In genomic region chr19:47240996-47241918, GRCh38 we compare ENCODE assay signal across 1 cellular context.
A peak's percentile ranks its signal among the peaks of the same experiment; 100 is the strongest.
TF ChIP-seq lines count a peak whose summit lies in the region.

No MANE protein-coding gene starts in this region.

TF ChIP-seq in HEK293, 187 proteins besides CTCF, POLR2A, EP300 and RAD21 (continued from another document and continues in another):
- no peak; the same call in none of the 2 replicates for TF ChIP-seq ZNF148 (tag by site-specific recombination; IDR thresholded peaks at IDR 0.05; ENCODE audit: borderline replicate concordance)
- no peak for TF ChIP-seq ZNF596 (tag by site-specific recombination; IDR thresholded peaks at IDR 0.05)
- no peak for TF ChIP-seq TRIM28 (IDR thresholded peaks at IDR 0.05; ENCODE audit: borderline replicate concordance, low read length)
- TF ChIP-seq ZNF133 (tag by site-specific recombination; IDR thresholded peaks at IDR 0.05), result no peak; the same call in none of the 2 replicates
- TF ChIP-seq ZNF704 (tag by site-specific recombination; IDR thresholded peaks at IDR 0.05), result no peak
- TF ChIP-seq ZBTB44 (tag by site-specific recombination; IDR thresholded peaks at IDR 0.05), result no peak
- 0 out of 2 replicates have a peak, but pooled peaks have one; percentile 21 for TF ChIP-seq ZBTB8A (tag by site-specific recombination; IDR thresholded peaks at IDR 0.05)
- TF ChIP-seq MEIS1 (CRISPR knock-in tag; IDR thresholded peaks at IDR 0.05; ENCODE audit: borderline replicate concordance), result no peak
- TF ChIP-seq HOXD13 (CRISPR knock-in tag; IDR thresholded peaks at IDR 0.05; ENCODE audit: borderline replicate concordance), result no peak
- no peak for TF ChIP-seq ZNF610 (tag by site-specific recombination; IDR thresholded peaks at IDR 0.05; ENCODE audit: borderline replicate concordance)
- no peak for TF ChIP-seq ZNF792 (tag by site-specific recombination; IDR thresholded peaks at IDR 0.05)
- 0 out of 2 replicates have a peak, but pooled peaks have one; percentile 38 for TF ChIP-seq ZNF18 (tag by site-specific recombination; IDR thresholded peaks at IDR 0.05)
- TF ChIP-seq ZNF2 (tag by site-specific recombination; IDR thresholded peaks at IDR 0.05), result peak; percentile 99
- no peak for TF ChIP-seq ZNF404 (tag by site-specific recombination; IDR thresholded peaks at IDR 0.05)
- no peak for TF ChIP-seq ZNF157 (tag by site-specific recombination; IDR thresholded peaks at IDR 0.05)
- TF ChIP-seq ZNF580 (tag by site-specific recombination; IDR thresholded peaks at IDR 0.05), result no peak; the same call in none of the 2 replicates
- no peak for TF ChIP-seq ZNF530 (tag by site-specific recombination; IDR thresholded peaks at IDR 0.05; ENCODE audit: low read depth)
- peak; percentile 49; the same call in 1 of the 2 replicates for TF ChIP-seq ZSCAN18 (tag by site-specific recombination; IDR thresholded peaks at IDR 0.05)
- TF ChIP-seq PATZ1 (tag by site-specific recombination; IDR thresholded peaks at IDR 0.05), result peak; percentile 98
- TF ChIP-seq ZNF266 (tag by site-specific recombination; IDR thresholded peaks at IDR 0.05; ENCODE audit: low read depth), result no peak; the same call in 1 of the 2 replicates
- TF ChIP-seq SETDB1 (IDR thresholded peaks at IDR 0.05; ENCODE audit: insufficient read length, low read length), result no peak
- TF ChIP-seq ZNF274 (IDR thresholded peaks at IDR 0.05; ENCODE audit: low read length), result no peak
- TF ChIP-seq ZNF274 (tag by site-specific recombination; IDR thresholded peaks at IDR 0.05; ENCODE audit: borderline replicate concordance), result no peak
- TF ChIP-seq ZNF768 (tag by site-specific recombination; IDR thresholded peaks at IDR 0.05), result no peak
- TF ChIP-seq ZNF24 (tag by site-specific recombination; IDR thresholded peaks at IDR 0.05), result peak; percentile 63; the same call in 1 of the 2 replicates
- no peak for TF ChIP-seq ZNF660 (tag by site-specific recombination; IDR thresholded peaks at IDR 0.05)
- TF ChIP-seq ZNF416 (tag by site-specific recombination; IDR thresholded peaks at IDR 0.05), result no peak
- TF ChIP-seq HOXC10 (CRISPR knock-in tag; IDR thresholded peaks at IDR 0.05), result no peak
- TF ChIP-seq PRDM2 (tag by site-specific recombination; IDR thresholded peaks at IDR 0.05; ENCODE audit: borderline replicate concordance), result peak; percentile 96; the same call in 1 of the 2 replicates
- no peak for TF ChIP-seq ZNF677 (tag by site-specific recombination; IDR thresholded peaks at IDR 0.05)
- no peak; the same call in 1 of the 2 replicates for TF ChIP-seq ZIC2 (tag by site-specific recombination; IDR thresholded peaks at IDR 0.05)
- no peak for TF ChIP-seq ZNF140 (tag by site-specific recombination; IDR thresholded peaks at IDR 0.05)
- TF ChIP-seq ZNF146 (tag by site-specific recombination; IDR thresholded peaks at IDR 0.05), result no peak
- no peak for TF ChIP-seq ZNF701 (tag by site-specific recombination; IDR thresholded peaks at IDR 0.05)
- peak; percentile 57 for TF ChIP-seq SP2 (tag by site-specific recombination; IDR thresholded peaks at IDR 0.05)
- TF ChIP-seq OSR2 (tag by site-specific recombination; IDR thresholded peaks at IDR 0.05), result no peak
- TF ChIP-seq REPIN1 (tag by site-specific recombination; IDR thresholded peaks at IDR 0.05; ENCODE audit: low read depth), result peak; percentile 23; the same call in 1 of the 2 replicates
- peak; percentile 84 for TF ChIP-seq ZBTB6 (tag by site-specific recombination; IDR thresholded peaks at IDR 0.05)
- no peak for TF ChIP-seq ZNF175 (tag by site-specific recombination; IDR thresholded peaks at IDR 0.05)
- 0 out of 2 replicates have a peak, but pooled peaks have one; percentile 11 for TF ChIP-seq ZSCAN5A (tag by site-specific recombination; IDR thresholded peaks at IDR 0.05)
- TF ChIP-seq GLIS1 (tag by site-specific recombination; IDR thresholded peaks at IDR 0.05), result peak; percentile 81
- TF ChIP-seq ZNF311 (tag by site-specific recombination; IDR thresholded peaks at IDR 0.05; ENCODE audit: borderline replicate concordance), result no peak
- no peak; the same call in 1 of the 2 replicates for TF ChIP-seq YY1 (tag by site-specific recombination; IDR thresholded peaks at IDR 0.05)
